In genomic region chr17:48995332-48995870, GRCh38 we compare ENCODE assay signal across 8 cellular contexts. TPM values are rescaled to one million over a fixed set of nuclear protein-coding genes. Genes with fewer than 3 reads are reported as not detected.
DNase-seq lines count a peak whose midpoint lies in the region; ATAC-seq and TF ChIP-seq lines count a peak whose summit lies in the region.

No MANE protein-coding gene starts in this region.

- DNase-seq in NCI-H524 (lab: John Stamatoyannopoulos, UW) (peak; percentile 53 to 55), NCI-H524 treated with DMSO at 0.1 percent for 48 hours (lab: John Stamatoyannopoulos, UW) (no peak), NCI-H748 (lab: John Stamatoyannopoulos, UW; ENCODE audit: unreplicated experiment) (peak; percentile 55), progenitor cell of endocrine pancreas (ENCODE audit: low spot score, unreplicated experiment) (no peak), MV-4-11 (lab: John Stamatoyannopoulos, UW) (no peak)
- DNase-seq in stimulated activated CD4-positive, alpha-beta T cell treated with anti-CD3 and anti-CD28 coated beads, Interleukin-4, amount 100 ng/mL, for 24 hours: no peak

- ATAC-seq in HG02571 (IDR thresholded peaks at IDR 0.05; ENCODE audit: unreplicated experiment): no peak

- 0% methylated on average over 32 of the region's 32 CpGs for WGBS in ectodermal cell, 2 experiments

- H3K36me3 ChIP-seq in ectodermal cell (ENCODE audit: control insufficient read depth, insufficient read depth, low read length): no peaks in the 10 kb centered on the region

- no peaks in the 10 kb centered on the region for H3K9me3 ChIP-seq in ectodermal cell (ENCODE audit: control insufficient read depth, low read length)

- peaks cover 26% of the 10 kb centered on the region for H3K4me1 Mint-ChIP-seq in progenitor cell of endocrine pancreas (ENCODE audit: low read depth)

- peak overlapping the region; percentile 98 for H3K4me3 ChIP-seq in ectodermal cell (ENCODE audit: insufficient read depth, low read depth, low read length)

- H3K4me1 ChIP-seq in ectodermal cell (ENCODE audit: control insufficient read depth, insufficient read depth, low read length): peaks cover 29% of the 10 kb centered on the region

- H3K27me3 Mint-ChIP-seq in progenitor cell of endocrine pancreas: no peaks in the 10 kb centered on the region

- no peaks in the 10 kb centered on the region for H3K9me3 Mint-ChIP-seq in progenitor cell of endocrine pancreas (ENCODE audit: low read depth)

- H3K27ac ChIP-seq in ectodermal cell (ENCODE audit: insufficient read depth, low read depth, low read length, poor library complexity, severe bottlenecking): peak overlapping the region; percentile 99

- H3K27ac Mint-ChIP-seq in progenitor cell of endocrine pancreas: peak overlapping the region; percentile 99

- H3K4me3 Mint-ChIP-seq in progenitor cell of endocrine pancreas (ENCODE audit: low read depth): peak overlapping the region; percentile 80

- H3K27me3 ChIP-seq in ectodermal cell (ENCODE audit: control insufficient read depth, insufficient read depth, low read length, poor library complexity, severe bottlenecking): no peaks in the 10 kb centered on the region

- no peak for TF ChIP-seq CTCF in progenitor cell of endocrine pancreas (IDR thresholded peaks at IDR 0.05; ENCODE audit: unreplicated experiment)

- H3K36me3 Mint-ChIP-seq in progenitor cell of endocrine pancreas (ENCODE audit: insufficient read depth): peaks cover 2% of the 10 kb centered on the region

RNA-seq across cellular contexts. Expression of gene IGF2BP1, which starts 1.8 kb away (rescaled TPM):
- polyA plus RNA-seq in ectodermal cell (2013, experiment 1 of 4): 165 TPM
- polyA plus RNA-seq in ectodermal cell (2013, experiment 2 of 4): 198 TPM
- polyA plus RNA-seq in ectodermal cell (2013, experiment 3 of 4): 127 TPM
- 141 TPM for polyA plus RNA-seq in ectodermal cell (2013, experiment 4 of 4)
- 298 and 326 TPM in 2 replicates for total RNA-seq in progenitor cell of endocrine pancreas

RNA-seq across cellular contexts. Expression of gene GIP, which starts 27.0 kb away (rescaled TPM):
- not detected for polyA plus RNA-seq in ectodermal cell (2013, experiment 1 of 4)
- 0.30 TPM for polyA plus RNA-seq in ectodermal cell (2013, experiment 2 of 4)
- polyA plus RNA-seq in ectodermal cell (2013, experiment 3 of 4): not detected
- not detected for polyA plus RNA-seq in ectodermal cell (2013, experiment 4 of 4)
- total RNA-seq in progenitor cell of endocrine pancreas: not detected in 2 replicates

RNA-seq across cellular contexts. Expression of gene SNF8, which starts 50.8 kb away (rescaled TPM):
- 116 TPM for polyA plus RNA-seq in ectodermal cell (2013, experiment 1 of 4)
- 117 TPM for polyA plus RNA-seq in ectodermal cell (2013, experiment 2 of 4)
- 96.5 TPM for polyA plus RNA-seq in ectodermal cell (2013, experiment 3 of 4)
- polyA plus RNA-seq in ectodermal cell (2013, experiment 4 of 4): 98.8 TPM
- total RNA-seq in progenitor cell of endocrine pancreas: 128 and 133 TPM in 2 replicates

Comparison
In these comparisons a context has a peak if more than half of its experiments do, and no peak if none do; other contexts are left out.
1. DNase-seq: peak in NCI-H524 (2 of 2) and NCI-H748 (single experiment); none in NCI-H524 treated with DMSO at 0.1 percent for 48 hours (single experiment), progenitor cell of endocrine pancreas (single experiment), MV-4-11 (single experiment) and stimulated activated CD4-positive, alpha-beta T cell treated with anti-CD3 and anti-CD28 coated beads, Interleukin-4, amount 100 ng/mL, for 24 hours (single experiment).